In genomic region chr15:76678766-76679165, GRCh38 we compare ENCODE assay signal across 24 cellular contexts.
A peak's percentile ranks its signal among the peaks of the same experiment; 100 is the strongest.
DNase-seq lines count a peak whose midpoint lies in the region; ATAC-seq, FAIRE-seq and TF ChIP-seq lines count a peak whose summit lies in the region.
"Had no signal": no experiment of that assay in that cellular context is flagged by ENCODE, and none has a peak within 500 bp of the region (broad histone marks: within the 10 kb centered on the region; RNA-seq: fewer than 3 reads in every experiment).

No MANE protein-coding gene starts in this region.

- FAIRE-seq in RCC 7860 (lab: Jason Lieb, UNC) = peak; percentile 92
- FAIRE-seq: endometrium, GM18507, HepG2, keratinocyte had no signal

- ATAC-seq in GM18520 (IDR thresholded peaks at IDR 0.05; ENCODE audit: unreplicated experiment) = no peak
- ATAC-seq: foreskin keratinocyte, HepG2 had no signal

- DNase-seq in AG20443 (ENCODE audit: low spot score) (peak; percentile 10), RCC 7860 (ENCODE audit: low spot score) (peak; percentile 50), fibroblast of peridontal ligament (ENCODE audit: extremely low read depth) (peak; percentile 74), retinal pigment epithelial cell (ENCODE audit: low read depth) (peak; percentile 19), SHP77 (lab: John Stamatoyannopoulos, UW) (no peak), LoVo (ENCODE audit: low spot score) (no peak)
- no peak for DNase-seq in stimulated activated CD4-positive, alpha-beta T cell treated with anti-CD3 and anti-CD28 coated beads, Interleukin-2, amount 100 ng/mL, for 24 hours
- DNase-seq: activated CD4-positive, alpha-beta T cell treated with anti-CD3 and anti-CD28 coated beads for 1 hour; BE2C; brain microvascular endothelial cell; cortex of kidney; foreskin keratinocyte; mammary epithelial cell; NCI-H1105 treated with DMSO at 0.1 percent for 48 hours; NCI-H524 treated with DMSO at 0.1 percent for 48 hours; occipital lobe; stimulated activated CD4-positive, alpha-beta T cell treated with anti-CD3 and anti-CD28 coated beads, Interleukin-15, amount 100 ng/mL, for 24 hours; testis had no signal

- no peak for TF ChIP-seq CTCF in retinal pigment epithelial cell (conservative IDR thresholded peaks at IDR 0.05; ENCODE audit: low read depth, low read length)

- no peak overlapping the region for H3K4me3 ChIP-seq in retinal pigment epithelial cell (ENCODE audit: low read length)
- H3K4me3 ChIP-seq: right atrium auricular region, testis had no signal

Comparison
In these comparisons a context has a peak if more than half of its experiments do, and no peak if none do; other contexts are left out.
1. DNase-seq: peak in AG20443 (single experiment), RCC 7860 (single experiment), fibroblast of peridontal ligament (single experiment) and retinal pigment epithelial cell (single experiment); none in SHP77 (0 of 2), LoVo (single experiment) and stimulated activated CD4-positive, alpha-beta T cell treated with anti-CD3 and anti-CD28 coated beads, Interleukin-2, amount 100 ng/mL, for 24 hours (0 of 2).